1 cellular context compared by ENCODE assay signal in genomic region chr13:39253774-39254173, GRCh38.
TF ChIP-seq lines count a peak whose summit lies in the region.

No MANE protein-coding gene starts in this region.

TF ChIP-seq in GM23338, 12 proteins besides CTCF, POLR2A, EP300 and RAD21:
- TF ChIP-seq ZNF462 (CRISPR knock-in tag; IDR thresholded peaks at IDR 0.05) (no peak), NANOG (IDR thresholded peaks at IDR 0.05; ENCODE audit: borderline replicate concordance) (no peak), ZNF114 (CRISPR knock-in tag; IDR thresholded peaks at IDR 0.05) (no peak), STAT1 (IDR thresholded peaks at IDR 0.05; ENCODE audit: unreplicated experiment) (no peak), EZH2phosphoT487 (IDR thresholded peaks at IDR 0.05; ENCODE audit: unreplicated experiment) (no peak), REST (IDR thresholded peaks at IDR 0.05; ENCODE audit: unreplicated experiment) (no peak), ZNF331 (CRISPR knock-in tag; IDR thresholded peaks at IDR 0.05; ENCODE audit: low read depth) (no peak), POLR2AphosphoS5 (IDR thresholded peaks at IDR 0.05; ENCODE audit: low read depth) (no peak), EZH2 (IDR thresholded peaks at IDR 0.05; ENCODE audit: low read depth, unreplicated experiment) (no peak), ETS1 (IDR thresholded peaks at IDR 0.05) (no peak), CREB1 (CRISPR knock-in tag; IDR thresholded peaks at IDR 0.05; ENCODE audit: low read depth) (no peak), JUNB (IDR thresholded peaks at IDR 0.05; ENCODE audit: unreplicated experiment) (no peak)
